ENCODE assay signal across 8 cellular contexts in genomic region chr6:71533939-71534379, GRCh38.
DNase-seq lines count a peak whose midpoint lies in the region; ATAC-seq and TF ChIP-seq lines count a peak whose summit lies in the region.

No MANE protein-coding gene starts in this region.

- no peaks in the 10 kb centered on the region for H3K27me3 ChIP-seq in fibroblast of lung (ENCODE audit: control insufficient read depth, insufficient read depth, low read length)
- no peaks in the 10 kb centered on the region for H3K27me3 ChIP-seq in testis

- BruUV-seq in OCI-LY7 (replicated peaks; lab: Mats Ljungman, UMichigan) = no TSS peak

- no peak overlapping the region for H3K9ac ChIP-seq in fibroblast of lung (ENCODE audit: insufficient read depth, low read length)

- no peak overlapping the region for H3K4me3 ChIP-seq in OCI-LY7 (ENCODE audit: low read depth, low read length, poor library complexity, severe bottlenecking)
- no peak overlapping the region for H3K4me3 ChIP-seq in fibroblast of lung (replicated peaks in 1 of 4; ENCODE audit: control extremely low read depth in 1 of 4, insufficient read depth in 1 of 4, low read depth in 3 of 4, low read length in 4 of 4)
- H3K4me3 ChIP-seq in testis = no peak overlapping the region

- CTCF ChIA-PET in OCI-LY7 (lab: Charles Lee; ENCODE audit: unreplicated experiment) = no interaction called here

- H3K27ac ChIP-seq in OCI-LY7 (ENCODE audit: low read depth, low read length, poor library complexity, severe bottlenecking) = no peak overlapping the region
- no peak overlapping the region for H3K27ac ChIP-seq in fibroblast of lung (ENCODE audit: insufficient read depth, low read length)
- no peak overlapping the region for H3K27ac ChIP-seq in testis

- DNase-seq in NCI-H510A treated with DMSO at 0.1 percent for 48 hours (lab: John Stamatoyannopoulos, UW) (peak; percentile 8), NCI-H510A (lab: John Stamatoyannopoulos, UW) (no peak), OCI-LY7 (ENCODE audit: low spot score) (peak; percentile 27), fibroblast of lung (ENCODE audit: low read depth in 2 of 2) (peak; percentile 15 to 48), testis (no peak), T-helper 2 cell (no peak)

- H3K79me2 ChIP-seq in OCI-LY7 (ENCODE audit: insufficient read depth, low read depth, low read length) = no peaks in the 10 kb centered on the region
- H3K79me2 ChIP-seq in fibroblast of lung (ENCODE audit: control insufficient read depth, insufficient read depth, low read length) = no peaks in the 10 kb centered on the region

- WGBS in testis, 2 donors = 66 to 67% methylated on average over 2 of the region's 2 CpGs

- no peaks in the 10 kb centered on the region for H3K9me2 ChIP-seq in OCI-LY7 (ENCODE audit: insufficient read depth, low read length)

- H3K9me3 ChIP-seq in OCI-LY7 (ENCODE audit: low read length) = no peaks in the 10 kb centered on the region
- no peaks in the 10 kb centered on the region for H3K9me3 ChIP-seq in fibroblast of lung (ENCODE audit: control insufficient read depth, insufficient read depth, low read depth, low read length)
- H3K9me3 ChIP-seq in testis = no peaks in the 10 kb centered on the region

- H2AFZ ChIP-seq in OCI-LY7 (ENCODE audit: low read length) (no peak overlapping the region), fibroblast of lung (ENCODE audit: low read length) (no peak overlapping the region)

- peak; percentile 89 for TF ChIP-seq CTCF in OCI-LY7 (conservative IDR thresholded peaks at IDR 0.05; ENCODE audit: low read length)
- peak; percentile 25 to 61 for TF ChIP-seq CTCF in fibroblast of lung (conservative IDR thresholded peaks at IDR 0.05 in 1 of 2, IDR thresholded peaks at IDR 0.05 in 1 of 2; ENCODE audit: low read depth in 1 of 2, low read length in 2 of 2)
- peak in 2 of 3 experiments; percentile 21 to 70 for TF ChIP-seq CTCF in testis (IDR thresholded peaks at IDR 0.05)

- H3K4me1 ChIP-seq in OCI-LY7 (ENCODE audit: insufficient read depth, low read length, poor library complexity, severe bottlenecking) (no peaks in the 10 kb centered on the region), fibroblast of lung (ENCODE audit: control insufficient read depth, extremely low read depth, insufficient read depth, low read length) (no peaks in the 10 kb centered on the region), testis (no peaks in the 10 kb centered on the region)

- ATAC-seq in GM18867 (IDR thresholded peaks at IDR 0.05; ENCODE audit: unreplicated experiment) (no peak), HG02623 (IDR thresholded peaks at IDR 0.05; ENCODE audit: unreplicated experiment) (no peak)

- H3K4me2 ChIP-seq in OCI-LY7 (ENCODE audit: low read length) = no peak overlapping the region
- no peak overlapping the region for H3K4me2 ChIP-seq in fibroblast of lung (ENCODE audit: extremely low read depth, insufficient read depth, low read length)

- intact Hi-C loops in OCI-LY7 (cut with micrococcal nuclease; ENCODE audit: unreplicated experiment) (loop anchor here (2.0 kb wide), 1 partner anchor 551 kb away; no protein-coding TSS in a partner anchor), testis (cut with DNase I; ENCODE audit: low total_unique reads) (loop anchor here (10.0 kb wide), 1 partner anchor 551 kb away; no protein-coding TSS in a partner anchor)

- no peak for TF ChIP-seq POLR2A in testis (IDR thresholded peaks at IDR 0.05)

- H4K20me1 ChIP-seq in OCI-LY7 (ENCODE audit: insufficient read depth, low read length) (no peaks in the 10 kb centered on the region), fibroblast of lung (ENCODE audit: control insufficient read depth, extremely low read depth, insufficient read depth, low read length) (no peaks in the 10 kb centered on the region)

- POLR2A ChIA-PET in OCI-LY7 (lab: Charles Lee) = interaction anchor here (1.6 kb wide), 1 partner anchor 9 kb away, joined by 3 read pairs; no protein-coding TSS in a partner anchor

- no peaks in the 10 kb centered on the region for H3K36me3 ChIP-seq in OCI-LY7 (ENCODE audit: insufficient read depth, low read length)
- no peaks in the 10 kb centered on the region for H3K36me3 ChIP-seq in fibroblast of lung (ENCODE audit: control insufficient read depth, insufficient read depth, low read length)
- H3K36me3 ChIP-seq in testis (ENCODE audit: low read depth, missing control alignments) = no peaks in the 10 kb centered on the region

Comparison
In these comparisons a context has a peak if more than half of its experiments do, and no peak if none do; other contexts are left out.
1. DNase-seq: peak in NCI-H510A treated with DMSO at 0.1 percent for 48 hours (single experiment), OCI-LY7 (single experiment) and fibroblast of lung (2 of 2); none in NCI-H510A (single experiment), testis (single experiment) and T-helper 2 cell (0 of 5).
2. Peak in every context shown above with its lines, with median percentiles within 50 percentile points of each other: CTCF ChIP-seq.